Comparison of ENCODE assay signal across 8 cellular contexts in the genomic region with DNA sequence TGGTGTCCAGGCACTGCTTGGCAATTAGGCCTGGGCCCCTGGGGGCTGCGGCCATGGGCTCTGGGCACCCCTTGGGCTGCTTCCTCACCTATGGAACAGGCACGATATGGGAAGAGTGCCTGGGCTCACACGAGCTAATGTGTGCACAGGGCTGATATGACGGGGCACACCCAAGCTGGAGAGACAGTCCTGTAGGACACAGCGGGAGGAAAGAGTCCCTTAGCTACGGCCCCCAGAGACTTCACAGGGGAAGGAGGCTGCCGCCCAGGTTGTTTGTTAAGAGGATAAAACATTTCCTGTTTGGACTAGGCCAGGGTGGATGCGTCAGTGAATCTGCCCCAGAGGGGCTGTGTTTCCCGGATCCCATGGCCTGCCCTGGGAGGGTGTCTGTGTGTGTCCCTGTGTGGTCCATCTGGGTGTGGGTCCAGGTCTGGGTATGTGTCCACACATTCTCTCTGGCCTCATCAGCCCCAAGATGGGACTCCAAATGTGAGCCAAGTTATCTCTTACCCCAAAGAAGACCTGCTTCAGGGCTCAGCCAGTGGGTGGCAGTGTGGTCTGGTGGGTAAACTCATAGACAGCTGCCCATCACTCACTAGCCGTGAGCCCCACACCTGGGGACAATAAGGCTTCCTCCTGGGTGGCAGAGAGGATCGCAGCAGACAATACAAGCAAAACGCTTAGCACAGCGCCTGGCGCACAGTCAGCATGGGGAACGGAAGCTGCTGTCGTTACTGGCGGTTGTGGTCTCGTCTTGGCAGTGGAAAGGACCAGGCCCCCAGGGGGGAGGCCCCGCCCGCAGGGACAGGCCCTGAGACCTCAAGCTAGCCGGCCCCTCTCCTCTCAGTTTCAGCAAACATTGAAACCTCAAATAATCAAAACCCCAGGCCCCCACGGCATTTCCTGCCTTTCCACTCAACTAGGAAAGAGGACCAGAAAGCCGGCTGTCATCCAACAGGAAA. TPM values are rescaled to one million over a fixed set of nuclear protein-coding genes. Genes with fewer than 3 reads are reported as not detected.
DNase-seq lines count a peak whose midpoint lies in the region; ATAC-seq and TF ChIP-seq lines count a peak whose summit lies in the region.

No MANE protein-coding gene starts in this region.

- no peak overlapping the region for H3K4me2 ChIP-seq in OCI-LY7 (ENCODE audit: low read length)

- H3K4me3 ChIP-seq in OCI-LY7 (ENCODE audit: low read depth, low read length, poor library complexity, severe bottlenecking) (no peak overlapping the region), gastroesophageal sphincter (no peak overlapping the region)

- CTCF ChIA-PET in OCI-LY7 (lab: Charles Lee; ENCODE audit: unreplicated experiment) = no interaction called here

- DNase-seq in AG09319 (ENCODE audit: extremely low read depth, low read depth) = no peak
- DNase-seq in OCI-LY7 (ENCODE audit: low spot score) = peak; percentile 70
- DNase-seq in activated effector memory CD4-positive, alpha-beta T cell treated with anti-CD3 and anti-CD28 coated beads, Interleukin-2, amount 50 U/mL, for 16 hours = peak; percentile 77
- DNase-seq in iPS DF 19.7 (ENCODE audit: low read depth, low spot score) = peak; percentile 35
- DNase-seq in stimulated activated CD4-positive, alpha-beta T cell treated with anti-CD3 and anti-CD28 coated beads, Interleukin-4, amount 100 ng/mL, for 4 hours = peak; percentile 9 to 24

- 46 to 60% methylated on average over 2 to 11 of the region's 23 CpGs for WGBS in gastroesophageal sphincter (ENCODE audit: low coverage in 1 of 2), 2 donors

- BruUV-seq in OCI-LY7 (replicated peaks; lab: Mats Ljungman, UMichigan) = no TSS peak

- H3K27ac ChIP-seq in OCI-LY7 (ENCODE audit: low read depth, low read length, poor library complexity, severe bottlenecking) = no peak overlapping the region
- H3K27ac ChIP-seq in gastroesophageal sphincter = peak overlapping the region in 2 of 4 donors; percentile 11 to 26

- peaks cover 15% of the 10 kb centered on the region for H3K27me3 ChIP-seq in gastroesophageal sphincter

- peaks cover 8% of the 10 kb centered on the region for H3K4me1 ChIP-seq in OCI-LY7 (ENCODE audit: insufficient read depth, low read length, poor library complexity, severe bottlenecking)
- H3K4me1 ChIP-seq in gastroesophageal sphincter = peaks cover 0 to 22% (median 7%) of the 10 kb centered on the region in 3 donors

- intact Hi-C loops in OCI-LY7 (cut with micrococcal nuclease; ENCODE audit: unreplicated experiment) = loop anchor here (1.0 kb wide), 1 partner anchor 43 kb away; no protein-coding TSS in a partner anchor

- TF ChIP-seq CTCF in AG09319 (IDR thresholded peaks at IDR 0.05; ENCODE audit: low read depth, low read length) (peak; percentile 29), OCI-LY7 (conservative IDR thresholded peaks at IDR 0.05; ENCODE audit: low read length) (peak; percentile 78), gastroesophageal sphincter (IDR thresholded peaks at IDR 0.05) (peak in 1 of 4 experiments; percentile 32)

- H3K79me2 ChIP-seq in OCI-LY7 (ENCODE audit: insufficient read depth, low read depth, low read length) = no peaks in the 10 kb centered on the region

- peak; percentile 54 for ATAC-seq in GM18519 (IDR thresholded peaks at IDR 0.05; ENCODE audit: low FRiP score, unreplicated experiment)
- ATAC-seq in HG02981 (IDR thresholded peaks at IDR 0.05; ENCODE audit: unreplicated experiment) = peak; percentile 72
- no peak for ATAC-seq in gastroesophageal sphincter

- H3K9me3 ChIP-seq in OCI-LY7 (ENCODE audit: low read length) (no peaks in the 10 kb centered on the region), gastroesophageal sphincter (no peaks in the 10 kb centered on the region)

- H3K9me2 ChIP-seq in OCI-LY7 (ENCODE audit: insufficient read depth, low read length) = no peaks in the 10 kb centered on the region

- H3K36me3 ChIP-seq in OCI-LY7 (ENCODE audit: insufficient read depth, low read length) (no peaks in the 10 kb centered on the region), gastroesophageal sphincter (no peaks in the 10 kb centered on the region)

- peak overlapping the region; percentile 44; the same call in 1 of the 2 replicates for H2AFZ ChIP-seq in OCI-LY7 (ENCODE audit: low read length)

- no peaks in the 10 kb centered on the region for H4K20me1 ChIP-seq in OCI-LY7 (ENCODE audit: insufficient read depth, low read length)

- TF ChIP-seq POLR2A in gastroesophageal sphincter (IDR thresholded peaks at IDR 0.05) = no peak

- POLR2A ChIA-PET in OCI-LY7 (lab: Charles Lee) = interaction anchor here (1.3 kb wide), 1 partner anchor 68 kb away, joined by 3 read pairs; no protein-coding TSS in a partner anchor

- no peak for TF ChIP-seq EP300 in gastroesophageal sphincter (IDR thresholded peaks at IDR 0.05)

RNA-seq across cellular contexts. Expression of a gene that starts 3.2 kb away (rescaled TPM):
- total RNA-seq in OCI-LY7 (2014; rRNA removed; shearing (Covaris generic)) = not detected in 2 replicates
- total RNA-seq in OCI-LY7 (2022) (not detected in 2 replicates), gastroesophageal sphincter (1 to 10 TPM in 2 of 4 donors, under 1 TPM in 2; 0.15 to 1.5 (median 0.69) TPM)
